In genomic region chr5:168023190-168023589, GRCh38 we compare ENCODE assay signal across 14 cellular contexts.
DNase-seq lines count a peak whose midpoint lies in the region; FAIRE-seq and TF ChIP-seq lines count a peak whose summit lies in the region.
"Had no signal": no experiment of that assay in that cellular context is flagged by ENCODE, and none has a peak within 500 bp of the region (broad histone marks: within the 10 kb centered on the region; RNA-seq: fewer than 3 reads in every experiment).

No MANE protein-coding gene starts in this region.

- no peak overlapping the region for H3K4me3 ChIP-seq in transverse colon
- H3K4me3 ChIP-seq: uterus had no signal

- TF ChIP-seq CTCF in transverse colon (IDR thresholded peaks at IDR 0.05): no peak

- peak overlapping the region in 2 of 4 donors; percentile 17 to 22 for H3K27ac ChIP-seq in transverse colon
- H3K27ac ChIP-seq: uterus had no signal

- no peaks in the 10 kb centered on the region for H3K27me3 ChIP-seq in transverse colon
- H3K27me3 ChIP-seq: uterus had no signal

- H3K36me3 ChIP-seq in transverse colon: no peaks in the 10 kb centered on the region
- H3K36me3 ChIP-seq: uterus had no signal

- H3K4me1 ChIP-seq in transverse colon: no peaks in the 10 kb centered on the region
- H3K4me1 ChIP-seq: uterus had no signal

- intact Hi-C loops in transverse colon (cut with DNase I; ENCODE audit: low total_unique reads): no loop called here

- no peak for TF ChIP-seq EP300 in transverse colon (IDR thresholded peaks at IDR 0.05; ENCODE audit: low read depth)

- no peak for TF ChIP-seq POLR2A in transverse colon (IDR thresholded peaks at IDR 0.05)
- TF ChIP-seq POLR2A in H54 (IDR thresholded peaks at IDR 0.05; ENCODE audit: low read depth, low read length): no peak

- H3K9me3 ChIP-seq in transverse colon: no peaks in the 10 kb centered on the region
- H3K9me3 ChIP-seq: uterus had no signal

- DNase-seq in NCI-H748 treated with DMSO at 0.1 percent for 48 hours (lab: John Stamatoyannopoulos, UW): peak; percentile 5
- DNase-seq in NCI-H748 (lab: John Stamatoyannopoulos, UW; ENCODE audit: unreplicated experiment): no peak
- DNase-seq in fibroblast of peridontal ligament (ENCODE audit: extremely low read depth): peak; percentile 35
- peak; percentile 84 for DNase-seq in medulla oblongata (ENCODE audit: extremely low spot score)
- peak; percentile 26 for DNase-seq in transverse colon
- no peak for DNase-seq in amniotic stem cell (lab: John Stamatoyannopoulos, UW)
- DNase-seq in H54 (ENCODE audit: insufficient read length, low spot score): no peak
- DNase-seq in activated CD8-positive, alpha-beta memory T cell treated with anti-CD3 and anti-CD28 coated beads, Interleukin-2, amount 50 U/mL, for 48 hours: no peak
- DNase-seq: DMS53, foreskin fibroblast, KG1, kidney glomerular epithelial cell, NCI-H2029 treated with DMSO at 0.1 percent for 48 hours had no signal

- in situ Hi-C loops in transverse colon (cut with MboI; ENCODE audit: low pct_ligation_motif_present in 1 of 4, low pct_unique_long_range_greater_than_20kb in 1 of 4, low sequenced_read_pairs in 3 of 4): no loop called here

- 71% methylated on average over 15 of the region's 15 CpGs; no CpG with 5 or more reads in 1 of the 2 donors for WGBS in transverse colon (ENCODE audit: low coverage in 1 of 2), 2 donors

- FAIRE-seq in H54 (lab: Jason Lieb, UNC): no peak

Comparison
In these comparisons a context has a peak if more than half of its experiments do, and no peak if none do; other contexts are left out.
1. DNase-seq: peak in NCI-H748 treated with DMSO at 0.1 percent for 48 hours (single experiment), fibroblast of peridontal ligament (single experiment), medulla oblongata (single experiment) and transverse colon (single experiment); none in NCI-H748 (single experiment), amniotic stem cell (single experiment), H54 (single experiment) and activated CD8-positive, alpha-beta memory T cell treated with anti-CD3 and anti-CD28 coated beads, Interleukin-2, amount 50 U/mL, for 48 hours (single experiment).